In genomic region chr2:8171608-8172007, GRCh38 we compare ENCODE assay signal across 18 cellular contexts.
DNase-seq lines count a peak whose midpoint lies in the region; TF ChIP-seq lines count a peak whose summit lies in the region.
"Had no signal": no experiment of that assay in that cellular context is flagged by ENCODE, and none has a peak within 500 bp of the region (broad histone marks: within the 10 kb centered on the region; RNA-seq: fewer than 3 reads in every experiment).

No MANE protein-coding gene starts in this region.

- no peak overlapping the region for H4K8ac ChIP-seq in mesenchymal stem cell (ENCODE audit: low read length)

- no peak overlapping the region for H3K27ac ChIP-seq in Karpas-422 (ENCODE audit: low read length)
- H3K27ac ChIP-seq in mesenchymal stem cell (ENCODE audit: low read length, poor library complexity, severe bottlenecking): peak overlapping the region; percentile 58
- H3K27ac ChIP-seq: PC-9, testis had no signal

- H3K27me3 ChIP-seq in Karpas-422 (ENCODE audit: low read length) (no peaks in the 10 kb centered on the region), mesenchymal stem cell (ENCODE audit: control insufficient read depth in 1 of 2, insufficient read depth in 1 of 2, low read length in 2 of 2) (no peaks in the 10 kb centered on the region)
- H3K27me3 ChIP-seq: testis had no signal

- no peak overlapping the region for H2BK120ac ChIP-seq in mesenchymal stem cell (ENCODE audit: low read depth, low read length)

- DNase-seq in ACHN (peak; percentile 33), Karpas-422 (no peak), cardiac fibroblast (ENCODE audit: low read depth in 2 of 2) (peak; percentile 51 to 60), mesenchymal stem cell (no peak), NCI-H1930 (lab: John Stamatoyannopoulos, UW) (no peak), SW 1271 (lab: John Stamatoyannopoulos, UW) (no peak)
- DNase-seq in activated CD8-positive, alpha-beta memory T cell treated with anti-CD3 and anti-CD28 coated beads, Interleukin-2, amount 50 U/mL, for 4 hours: no peak
- DNase-seq: activated T-cell treated with anti-CD3 and anti-CD28 coated beads, Interleukin-2, amount 50 U/mL, for 4 hours; CD4-positive, alpha-beta T cell; DMS53; GOT3; KBM-7; natural killer cell; NCI-H187; NCI-H2227 treated with DMSO at 0.1 percent for 48 hours; PC-9; stimulated activated CD4-positive, alpha-beta T cell treated with anti-CD3 and anti-CD28 coated beads, Interleukin-1b, Interleukin-23, amount 100 ng/mL, for 48 hours; testis had no signal

- H3K4me3 ChIP-seq in Karpas-422 (ENCODE audit: low read length): no peak overlapping the region
- H3K4me3 ChIP-seq in cardiac fibroblast (replicated peaks in 1 of 2; ENCODE audit: low read depth in 2 of 2, low read length in 2 of 2): no peak overlapping the region
- H3K4me3 ChIP-seq in mesenchymal stem cell (ENCODE audit: insufficient read depth in 1 of 2, low read depth in 1 of 2, low read length in 2 of 2): no peak overlapping the region
- H3K4me3 ChIP-seq: PC-9, testis had no signal

- no peaks in the 10 kb centered on the region for H4K20me1 ChIP-seq in Karpas-422 (ENCODE audit: insufficient read depth, low read depth, low read length)

- 63% methylated on average over 2 of the region's 2 CpGs for WGBS in mesenchymal stem cell

- H3K9me2 ChIP-seq in Karpas-422 (replicated peaks; ENCODE audit: insufficient read depth, low read length): no peaks in the 10 kb centered on the region

- H4K91ac ChIP-seq in mesenchymal stem cell (ENCODE audit: low read length): no peak overlapping the region

- H3K4me1 ChIP-seq in Karpas-422 (ENCODE audit: low read length) (peaks cover 32% of the 10 kb centered on the region), mesenchymal stem cell (ENCODE audit: control insufficient read depth, insufficient read depth, low read depth, low read length) (peaks cover 12% of the 10 kb centered on the region)
- H3K4me1 ChIP-seq: testis had no signal

- H3K23ac ChIP-seq in mesenchymal stem cell (ENCODE audit: low read length in 2 of 2): no peak overlapping the region

- peak overlapping the region; percentile 58 for H3K4me2 ChIP-seq in Karpas-422 (ENCODE audit: low read depth, low read length, poor library complexity, severe bottlenecking)
- no peak overlapping the region for H3K4me2 ChIP-seq in mesenchymal stem cell (ENCODE audit: low read length, poor library complexity, severe bottlenecking)
- H3K4me2 ChIP-seq: PC-9 had no signal

- no peak overlapping the region for H2AK5ac ChIP-seq in mesenchymal stem cell (ENCODE audit: low read length, severe bottlenecking)

- in situ Hi-C loops in ACHN (cut with HindIII; ENCODE audit: low pct_ligation_motif_present, low pct_unique_long_range_greater_than_20kb, low sequenced_read_pairs): no loop called here

- no peak overlapping the region for H3K14ac ChIP-seq in mesenchymal stem cell (ENCODE audit: low read length in 2 of 2)

- H2BK5ac ChIP-seq in mesenchymal stem cell (ENCODE audit: low read depth, low read length, poor library complexity, severe bottlenecking): no peak overlapping the region

- no peaks in the 10 kb centered on the region for H3K79me2 ChIP-seq in Karpas-422 (ENCODE audit: low read length)

- H2BK12ac ChIP-seq in mesenchymal stem cell (ENCODE audit: low read length in 2 of 2): no peak overlapping the region

- no peak for TF ChIP-seq CTCF in cardiac fibroblast (IDR thresholded peaks at IDR 0.05; ENCODE audit: low read depth, low read length)

- H3K79me1 ChIP-seq in mesenchymal stem cell (replicated peaks; ENCODE audit: low read length, poor library complexity, severe bottlenecking): no peaks in the 10 kb centered on the region

- no peak overlapping the region for H2BK15ac ChIP-seq in mesenchymal stem cell (ENCODE audit: low read depth, poor library complexity, severe bottlenecking)

- no peak overlapping the region for H3K9ac ChIP-seq in Karpas-422 (ENCODE audit: low read length)
- H3K9ac ChIP-seq in mesenchymal stem cell (ENCODE audit: low read length): peak overlapping the region; percentile 36

- no peaks in the 10 kb centered on the region for H3K9me3 ChIP-seq in Karpas-422 (ENCODE audit: low read length)
- no peaks in the 10 kb centered on the region for H3K9me3 ChIP-seq in mesenchymal stem cell (ENCODE audit: control insufficient read depth, low read length)
- H3K9me3 ChIP-seq: testis had no signal

- H3K18ac ChIP-seq in mesenchymal stem cell (ENCODE audit: low read depth in 1 of 2, low read length in 2 of 2): no peak overlapping the region

- H3K36me3 ChIP-seq in Karpas-422 (ENCODE audit: insufficient read depth, low read length) (no peaks in the 10 kb centered on the region), mesenchymal stem cell (ENCODE audit: control insufficient read depth in 1 of 2, insufficient read depth in 2 of 2, low read depth in 1 of 2, low read length in 2 of 2) (no peaks in the 10 kb centered on the region)

- H2AFZ ChIP-seq in Karpas-422 (ENCODE audit: low read length): no peak overlapping the region
- H2AFZ ChIP-seq in mesenchymal stem cell (ENCODE audit: low read depth, low read length): no peak overlapping the region
- H2AFZ ChIP-seq: PC-9 had no signal

- no peak overlapping the region for H3K4ac ChIP-seq in mesenchymal stem cell (ENCODE audit: low read depth in 1 of 2, low read length in 2 of 2)

Comparison
In these comparisons a context has a peak if more than half of its experiments do, and no peak if none do; other contexts are left out.
1. DNase-seq: peak in ACHN (single experiment) and cardiac fibroblast (2 of 2); none in Karpas-422 (single experiment), mesenchymal stem cell (single experiment), NCI-H1930 (0 of 2), SW 1271 (0 of 2) and activated CD8-positive, alpha-beta memory T cell treated with anti-CD3 and anti-CD28 coated beads, Interleukin-2, amount 50 U/mL, for 4 hours (single experiment).